14 cellular contexts compared by ENCODE assay signal in genomic region chr15:92619380-92620101, GRCh38. TPM values are rescaled to one million over a fixed set of nuclear protein-coding genes. Genes with fewer than 3 reads are reported as not detected.
DNase-seq lines count a peak whose midpoint lies in the region; ATAC-seq and TF ChIP-seq lines count a peak whose summit lies in the region.
"Had no signal": no experiment of that assay in that cellular context is flagged by ENCODE, and none has a peak within 500 bp of the region (broad histone marks: within the 10 kb centered on the region; RNA-seq: fewer than 3 reads in every experiment).

No MANE protein-coding gene starts in this region.

- peak in 1 of 4 donors; percentile 24 for ATAC-seq in psoas muscle
- ATAC-seq: HCT116 had no signal

- H3K27ac ChIP-seq in psoas muscle, result peak overlapping the region; percentile 65
- no peak overlapping the region for H3K27ac ChIP-seq in effector memory CD4-positive, alpha-beta T cell (ENCODE audit: insufficient read depth, low read length, poor library complexity, severe bottlenecking)
- no peak overlapping the region for H3K27ac ChIP-seq in caudate nucleus (ENCODE audit: low read depth, low read length)
- H3K27ac ChIP-seq: KMS-11 had no signal

- TF ChIP-seq CTCF in AG10803 (conservative IDR thresholded peaks at IDR 0.05; ENCODE audit: low read length) (no peak; the same call in 1 of the 2 replicates), fibroblast of villous mesenchyme (IDR thresholded peaks at IDR 0.05; ENCODE audit: insufficient read depth, low read depth, low read length) (no peak), psoas muscle (IDR thresholded peaks at IDR 0.05) (no peak)

- H3K36me3 ChIP-seq in psoas muscle (ENCODE audit: insufficient read depth in 1 of 2, low read depth in 1 of 2), result no peaks in the 10 kb centered on the region
- no peaks in the 10 kb centered on the region for H3K36me3 ChIP-seq in effector memory CD4-positive, alpha-beta T cell (ENCODE audit: control insufficient read depth, insufficient read depth, low read length)
- H3K36me3 ChIP-seq: ascending aorta, BE2C had no signal

- 68 to 71% (median 70%) methylated on average over 4 of the region's 4 CpGs for WGBS in psoas muscle, 3 donors

- H3K9me3 ChIP-seq in psoas muscle, result no peaks in the 10 kb centered on the region
- H3K9me3 ChIP-seq in effector memory CD4-positive, alpha-beta T cell (ENCODE audit: control insufficient read depth, low read length), result no peaks in the 10 kb centered on the region
- H3K9me3 ChIP-seq: ascending aorta, BE2C had no signal

- peaks cover 39% of the 10 kb centered on the region for H3K4me1 ChIP-seq in psoas muscle
- no peaks in the 10 kb centered on the region for H3K4me1 ChIP-seq in effector memory CD4-positive, alpha-beta T cell (ENCODE audit: control insufficient read depth, insufficient read depth, low read length, poor library complexity, severe bottlenecking)

- no peaks in the 10 kb centered on the region for H3K27me3 ChIP-seq in psoas muscle (ENCODE audit: insufficient read depth in 3 of 3, low read length in 2 of 3)
- H3K27me3 ChIP-seq in effector memory CD4-positive, alpha-beta T cell (replicated peaks; ENCODE audit: control insufficient read depth, insufficient read depth, low read length, poor library complexity, severe bottlenecking), result no peaks in the 10 kb centered on the region
- H3K27me3 ChIP-seq: ascending aorta, BE2C had no signal

- DNase-seq in AG10803 (ENCODE audit: low read depth), result peak; percentile 76
- peak; percentile 74 for DNase-seq in amniotic epithelial cell (ENCODE audit: low read depth)
- DNase-seq in fibroblast of villous mesenchyme (ENCODE audit: low read depth), result peak; percentile 93
- no peak for DNase-seq in psoas muscle
- DNase-seq in NCI-H2107 treated with DMSO at 0.1 percent for 48 hours (lab: John Stamatoyannopoulos, UW; ENCODE audit: unreplicated experiment), result no peak
- DNase-seq in effector memory CD4-positive, alpha-beta T cell, result no peak
- no peak for DNase-seq in HK-2 (ENCODE audit: unreplicated experiment)
- no peak for DNase-seq in caudate nucleus (lab: John Stamatoyannopoulos, UW)
- DNase-seq: activated CD8-positive, alpha-beta memory T cell treated with anti-CD3 and anti-CD28 coated beads, Interleukin-2, amount 50 U/mL, for 4 hours; BE2C; T1000 had no signal

- intact Hi-C loops in psoas muscle (cut with DNase I), result loop anchor here in 1 of 2 donors (5.0 kb wide), 1 partner anchor 92 kb away; no protein-coding TSS in a partner anchor

- H3K4me3 ChIP-seq in AG10803 (ENCODE audit: low read length), result no peak overlapping the region
- H3K4me3 ChIP-seq in fibroblast of villous mesenchyme (ENCODE audit: low read depth, low read length), result no peak overlapping the region
- peak overlapping the region; percentile 7 for H3K4me3 ChIP-seq in psoas muscle
- H3K4me3 ChIP-seq in effector memory CD4-positive, alpha-beta T cell (ENCODE audit: insufficient read depth, low read depth, low read length, poor library complexity, severe bottlenecking), result no peak overlapping the region
- H3K4me3 ChIP-seq: ascending aorta had no signal

RNA-seq across cellular contexts. Expression of gene FAM174B, which starts 36.0 kb away (rescaled TPM):
- total RNA-seq in fibroblast of villous mesenchyme (0.97 and 3.9 TPM in 2 replicates), psoas muscle (10 to 100 TPM in 3 of 4 donors, 1 to 10 TPM in 1; 9.5 to 22.1 (median 12.2) TPM)
- polyA plus RNA-seq in psoas muscle, result 10 to 100 TPM in 1 of 3 donors, 1 to 10 TPM in 2; 7.6 to 12.1 (median 7.8) TPM

Comparison
In these comparisons a context has a peak if more than half of its experiments do, and no peak if none do; other contexts are left out.
1. DNase-seq: peak in AG10803 (single experiment), amniotic epithelial cell (single experiment) and fibroblast of villous mesenchyme (single experiment); none in psoas muscle (0 of 2), NCI-H2107 treated with DMSO at 0.1 percent for 48 hours (single experiment), effector memory CD4-positive, alpha-beta T cell (0 of 3), HK-2 (single experiment) and caudate nucleus (0 of 61).